1 cellular context compared by ENCODE assay signal in genomic region chr3:44976002-44976815, GRCh38.
TF ChIP-seq lines count a peak whose summit lies in the region.

TSS of gene EXOSC7 (plus strand) at chr3:44976244. CDS start at chr3:44976278, 34 bp downstream.
TSS of gene ZDHHC3 (minus strand) at chr3:44976174. CDS start at chr3:44959436, 16,738 bp downstream.

TF ChIP-seq in K562, 482 proteins besides CTCF, POLR2A, EP300 and RAD21 (continued from another document):
- peak; percentile 87 for TF ChIP-seq ARID4B (CRISPR knock-in tag; IDR thresholded peaks at IDR 0.05)
- TF ChIP-seq ZNF324 (CRISPR knock-in tag; IDR thresholded peaks at IDR 0.05): no peak
- no peak for TF ChIP-seq SPI1 (IDR thresholded peaks at IDR 0.05; ENCODE audit: borderline replicate concordance, low read depth, low read length)
- peak; percentile 39 to 68; a peak in 3 of 4 replicates for TF ChIP-seq KDM1A (IDR thresholded peaks at IDR 0.05)
- no peak for TF ChIP-seq BCL6 (CRISPR knock-in tag; IDR thresholded peaks at IDR 0.05)
- peak; percentile 87 for TF ChIP-seq C11orf30 (IDR thresholded peaks at IDR 0.05; ENCODE audit: low read depth)
- TF ChIP-seq MECOM (CRISPR knock-in tag; IDR thresholded peaks at IDR 0.05): no peak
- no peak for TF ChIP-seq TCF7 (IDR thresholded peaks at IDR 0.05; ENCODE audit: borderline replicate concordance)
